Comparison of ENCODE assay signal across 16 cellular contexts in the genomic region with DNA sequence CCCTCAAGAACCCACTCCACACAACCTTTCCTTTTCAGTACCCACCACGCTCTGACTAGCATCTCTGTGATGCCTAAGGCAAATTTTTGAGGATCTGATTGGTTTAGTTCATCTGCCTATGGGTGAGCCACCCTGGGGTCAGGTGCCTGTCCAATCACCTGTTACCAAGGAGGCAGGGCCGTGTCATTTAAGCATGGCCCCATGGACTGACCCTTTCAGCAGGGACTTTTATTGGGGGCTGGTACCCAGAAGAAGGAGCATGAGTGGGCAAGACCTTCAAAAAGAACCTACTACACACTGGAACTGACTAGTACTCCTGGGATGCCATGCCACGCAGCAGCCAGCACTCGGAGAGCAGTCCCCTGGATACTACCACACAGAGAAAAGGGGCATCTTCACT. TPM values are rescaled to one million over a fixed set of nuclear protein-coding genes. Genes with fewer than 3 reads are reported as not detected.
A peak's percentile ranks its signal among the peaks of the same experiment; 100 is the strongest.
DNase-seq lines count a peak whose midpoint lies in the region; ATAC-seq, FAIRE-seq and TF ChIP-seq lines count a peak whose summit lies in the region.
"Had no signal": no experiment of that assay in that cellular context is flagged by ENCODE, and none has a peak within 500 bp of the region (broad histone marks: within the 10 kb centered on the region; RNA-seq: fewer than 3 reads in every experiment).

No MANE protein-coding gene starts in this region.

- H3K36me3 ChIP-seq in HepG2 (replicated peaks in 1 of 2; ENCODE audit: control insufficient read depth in 1 of 2, insufficient read depth in 2 of 2, low read length in 2 of 2) (no peaks in the 10 kb centered on the region), right lobe of liver (no peaks in the 10 kb centered on the region), endodermal cell (ENCODE audit: control insufficient read depth, insufficient read depth, low read length) (no peaks in the 10 kb centered on the region)
- H3K36me3 ChIP-seq: BE2C, HAP-1 had no signal

- in situ Hi-C loops in HepG2 (cut with HindIII; ENCODE audit: extremely low pct_ligation_motif_present, low pct_unique_long_range_greater_than_20kb), result no loop called here

- H3K4me1 Mint-ChIP-seq in activated T-helper 1 cell treated with anti-CD3 and anti-CD28 coated beads, Interleukin-12 subunit alpha, Interleukin-12 subunit beta, Interleukin-2, Interleukin-4 antibody, amounts not matched to agents 30 ng/mL and 10 ng/mL and 1 ng/mL, durations not matched to agents 14 hours and 24 hours and 36 hours (ENCODE audit: low read depth), result peaks cover 8% of the 10 kb centered on the region
- H3K4me1 Mint-ChIP-seq in endodermal cell, result no peaks in the 10 kb centered on the region
- H3K4me1 Mint-ChIP-seq: CD4-positive, alpha-beta memory T cell had no signal

- CTCF ChIA-PET in HepG2 (lab: Yijun Ruan, JAX; ENCODE audit: low intra/inter-chr PET ratio, low total read pairs), result no interaction called here

- no peaks in the 10 kb centered on the region for H3K79me2 ChIP-seq in HepG2 (ENCODE audit: insufficient read depth, low read length)

- peak overlapping the region; percentile 6 for H3K27ac Mint-ChIP-seq in activated T-helper 1 cell treated with anti-CD3 and anti-CD28 coated beads, Interleukin-12 subunit alpha, Interleukin-12 subunit beta, Interleukin-2, Interleukin-4 antibody, amounts not matched to agents 30 ng/mL and 10 ng/mL and 1 ng/mL, durations not matched to agents 14 hours and 24 hours and 36 hours
- no peak overlapping the region for H3K27ac Mint-ChIP-seq in endodermal cell
- H3K27ac Mint-ChIP-seq: CD4-positive, alpha-beta memory T cell had no signal

- no peak overlapping the region for H3K4me3 Mint-ChIP-seq in activated T-helper 1 cell treated with anti-CD3 and anti-CD28 coated beads, Interleukin-12 subunit alpha, Interleukin-12 subunit beta, Interleukin-2, Interleukin-4 antibody, amounts not matched to agents 30 ng/mL and 10 ng/mL and 1 ng/mL, durations not matched to agents 14 hours and 24 hours and 36 hours
- H3K4me3 Mint-ChIP-seq in endodermal cell, result no peak overlapping the region
- H3K4me3 Mint-ChIP-seq: CD4-positive, alpha-beta memory T cell had no signal

- H2AFZ ChIP-seq in HepG2 (ENCODE audit: low read length), result no peak overlapping the region

- 3% methylated on average over 2 of the region's 4 CpGs for WGBS in HepG2 (ENCODE audit: low lambda C conversion rate)
- WGBS in right lobe of liver (ENCODE audit: insufficient coverage, low coverage, low lambda C conversion rate, missing lambda C conversion rate), result 75% methylated on average over 2 of the region's 4 CpGs
- 85 to 93% methylated on average over 3 to 4 of the region's 4 CpGs for WGBS in endodermal cell (ENCODE audit: insufficient coverage in 1 of 2, insufficient read length in 1 of 2), 2 experiments

- H3K36me3 Mint-ChIP-seq in activated T-helper 1 cell treated with anti-CD3 and anti-CD28 coated beads, Interleukin-12 subunit alpha, Interleukin-12 subunit beta, Interleukin-2, Interleukin-4 antibody, amounts not matched to agents 30 ng/mL and 10 ng/mL and 1 ng/mL, durations not matched to agents 14 hours and 24 hours and 36 hours (ENCODE audit: low read depth), result no peaks in the 10 kb centered on the region
- H3K36me3 Mint-ChIP-seq in endodermal cell (ENCODE audit: low read depth), result no peaks in the 10 kb centered on the region
- H3K36me3 Mint-ChIP-seq: CD4-positive, alpha-beta memory T cell had no signal

- H3K27me3 ChIP-seq in HepG2 (ENCODE audit: control insufficient read depth in 1 of 2, insufficient read depth in 2 of 2, low read length in 2 of 2), result peaks cover 2 to 5% of the 10 kb centered on the region in 2 experiments; a peak in 4 of 5 replicates
- H3K27me3 ChIP-seq in right lobe of liver, result no peaks in the 10 kb centered on the region
- no peaks in the 10 kb centered on the region for H3K27me3 ChIP-seq in endodermal cell (ENCODE audit: control insufficient read depth, insufficient read depth, low read length, poor library complexity, severe bottlenecking)
- H3K27me3 ChIP-seq: BE2C had no signal

- H3K4me1 ChIP-seq in HepG2 (ENCODE audit: insufficient read depth, low read length), result no peaks in the 10 kb centered on the region
- no peaks in the 10 kb centered on the region for H3K4me1 ChIP-seq in right lobe of liver
- H3K4me1 ChIP-seq in endodermal cell (ENCODE audit: control insufficient read depth, insufficient read depth, low read length), result no peaks in the 10 kb centered on the region
- H3K4me1 ChIP-seq: BE2C had no signal

- H4K20me1 ChIP-seq in HepG2 (ENCODE audit: insufficient read depth, low read length), result no peaks in the 10 kb centered on the region

- DNase-seq in HepG2 (ENCODE audit: low spot score) (no peak), right lobe of liver (no peak), endodermal cell (peak; percentile 43), NCI-H2029 treated with DMSO at 0.1 percent for 48 hours (lab: John Stamatoyannopoulos, UW) (no peak)
- DNase-seq in activated T-helper 1 cell treated with anti-CD3 and anti-CD28 coated beads, Interleukin-12 subunit alpha, Interleukin-12 subunit beta, Interleukin-2, Interleukin-4 antibody, amounts not matched to agents 30 ng/mL and 10 ng/mL and 1 ng/mL, durations not matched to agents 14 hours and 24 hours and 36 hours (ENCODE audit: low spot score), result no peak
- DNase-seq: BE2C; CD4-positive, alpha-beta memory T cell; DMS79; GOT3 had no signal

- ATAC-seq in HepG2 (no peak), right lobe of liver (no peak), GM18861 (IDR thresholded peaks at IDR 0.05; ENCODE audit: unreplicated experiment) (no peak), GM21526 (IDR thresholded peaks at IDR 0.05; ENCODE audit: low FRiP score, unreplicated experiment) (no peak)

- TF ChIP-seq POLR2A in HepG2 (IDR thresholded peaks at IDR 0.05; ENCODE audit: insufficient read depth in 1 of 2, low read depth in 2 of 2, low read length in 2 of 2), result no peak
- no peak for TF ChIP-seq POLR2A in right lobe of liver (IDR thresholded peaks at IDR 0.05)

- H3K9me3 ChIP-seq in HepG2 (ENCODE audit: low read length), result no peaks in the 10 kb centered on the region
- no peaks in the 10 kb centered on the region for H3K9me3 ChIP-seq in right lobe of liver
- H3K9me3 ChIP-seq in endodermal cell (ENCODE audit: control insufficient read depth, low read length), result no peaks in the 10 kb centered on the region
- H3K9me3 ChIP-seq: BE2C, HAP-1 had no signal

- TF ChIP-seq EP300 in HepG2 (IDR thresholded peaks at IDR 0.05; ENCODE audit: low read depth in 2 of 2, low read length in 2 of 2) (no peak), HepG2 (CRISPR knock-in tag; IDR thresholded peaks at IDR 0.05; ENCODE audit: borderline replicate concordance) (no peak)

- H3K9ac ChIP-seq in HepG2 (ENCODE audit: insufficient read depth, low read depth, low read length) (no peak overlapping the region), endodermal cell (ENCODE audit: extremely low read depth, low read length, poor library complexity, severe bottlenecking) (no peak overlapping the region)

- POLR2A ChIA-PET in HepG2 (lab: Yijun Ruan, JAX), result no interaction called here

- no peak overlapping the region for H3K27ac ChIP-seq in HepG2 (ENCODE audit: extremely low read length, insufficient read depth, low read length)
- no peak overlapping the region for H3K27ac ChIP-seq in right lobe of liver
- H3K27ac ChIP-seq in endodermal cell (ENCODE audit: low read depth, low read length), result no peak overlapping the region
- H3K27ac ChIP-seq: C4-2B had no signal

- no peak for TF ChIP-seq RAD21 in HepG2 (CRISPR knock-in tag; IDR thresholded peaks at IDR 0.05)

- TF ChIP-seq CTCF in HepG2 (CRISPR knock-in tag; IDR thresholded peaks at IDR 0.05) (no peak), right lobe of liver (IDR thresholded peaks at IDR 0.05) (no peak), endodermal cell (conservative IDR thresholded peaks at IDR 0.05) (no peak)

- no TSS peak for BruUV-seq in HepG2 (replicated peaks; lab: Mats Ljungman, UMichigan)

- H3K4me2 ChIP-seq in HepG2 (ENCODE audit: low read depth, low read length), result no peak overlapping the region

- FAIRE-seq in HepG2 (lab: Jason Lieb, UNC), result no peak
- FAIRE-seq: A204.1 had no signal

- peaks cover 2% of the 10 kb centered on the region for H3K9me3 Mint-ChIP-seq in activated T-helper 1 cell treated with anti-CD3 and anti-CD28 coated beads, Interleukin-12 subunit alpha, Interleukin-12 subunit beta, Interleukin-2, Interleukin-4 antibody, amounts not matched to agents 30 ng/mL and 10 ng/mL and 1 ng/mL, durations not matched to agents 14 hours and 24 hours and 36 hours
- peaks cover 3% of the 10 kb centered on the region for H3K9me3 Mint-ChIP-seq in endodermal cell

- H3K4me3 ChIP-seq in HepG2 (replicated peaks in 1 of 3; ENCODE audit: insufficient read depth in 1 of 3, low read depth in 2 of 3, low read length in 3 of 3) (no peak overlapping the region), right lobe of liver (no peak overlapping the region), endodermal cell (ENCODE audit: low read length) (no peak overlapping the region)
- H3K4me3 ChIP-seq: HAP-1 had no signal

- intact Hi-C loops in HepG2 (cut with micrococcal nuclease; ENCODE audit: unreplicated experiment) (no loop called here), right lobe of liver (cut with DNase I) (no loop called here)
- intact Hi-C loops in activated T-helper 1 cell treated with anti-CD3 and anti-CD28 coated beads, Interleukin-12 subunit alpha, Interleukin-12 subunit beta, Interleukin-2, Interleukin-4 antibody, amounts not matched to agents 30 ng/mL and 10 ng/mL and 1 ng/mL, durations not matched to agents 14 hours and 24 hours and 36 hours (cut with micrococcal nuclease), result no loop called here

- H3K27me3 Mint-ChIP-seq in activated T-helper 1 cell treated with anti-CD3 and anti-CD28 coated beads, Interleukin-12 subunit alpha, Interleukin-12 subunit beta, Interleukin-2, Interleukin-4 antibody, amounts not matched to agents 30 ng/mL and 10 ng/mL and 1 ng/mL, durations not matched to agents 14 hours and 24 hours and 36 hours (ENCODE audit: insufficient read depth), result peaks cover 19% of the 10 kb centered on the region
- H3K27me3 Mint-ChIP-seq in endodermal cell (ENCODE audit: insufficient read depth), result peaks cover 2% of the 10 kb centered on the region

RNA-seq across cellular contexts. Expression of a gene that starts 28.4 kb away (rescaled TPM):
- total RNA-seq in HepG2 (2016; rRNA removed; fragmentation: Illumina TruSeq; extraction: Trizol), result 0.35 TPM in 1 of 2 replicates, not detected in the other
- 0.71 TPM in 1 of 2 replicates, not detected in the other for total RNA-seq in HepG2 (2016; cell fraction: cytosol; rRNA removed; fragmentation: Illumina TruSeq; extraction: Trizol; ENCODE audit: low read depth)
- total RNA-seq in HepG2 (2016; cell fraction: insoluble cytoplasmic fraction; rRNA removed; fragmentation: Illumina TruSeq; extraction: Trizol), result not detected in 2 replicates
- total RNA-seq in HepG2 (2016; cell fraction: membrane; rRNA removed; fragmentation: Illumina TruSeq; extraction: Trizol), result 0.31 and 0.48 TPM in 2 replicates
- not detected in 2 replicates for total RNA-seq in HepG2 (2016; cell fraction: nucleus; rRNA removed; fragmentation: Illumina TruSeq; extraction: Trizol)
- polyA plus RNA-seq in HepG2 (2011; rRNA removed), result not detected in 2 replicates
- not detected in 2 replicates for polyA plus RNA-seq in HepG2 (2011; cell fraction: cytosol; rRNA removed)
- 0.19 TPM in 1 of 2 replicates, not detected in the other for polyA plus RNA-seq in HepG2 (2011; cell fraction: nucleus; rRNA removed)
- 0.24 TPM in 1 of 2 replicates, not detected in the other for polyA plus RNA-seq in HepG2 (2012)
- polyA plus RNA-seq in HepG2 (2016; cell fraction: cytosol; fragmentation: Illumina TruSeq; extraction: Trizol; ENCODE audit: low read depth), result 0.69 and 0.77 TPM in 2 replicates
- not detected in 2 replicates for polyA plus RNA-seq in HepG2 (2016; cell fraction: insoluble cytoplasmic fraction; fragmentation: Illumina TruSeq; extraction: Trizol; ENCODE audit: low read depth)
- polyA plus RNA-seq in HepG2 (2016; cell fraction: membrane; fragmentation: Illumina TruSeq; extraction: Trizol; ENCODE audit: low read depth), result 0.62 and 1.2 TPM in 2 replicates
- polyA plus RNA-seq in HepG2 (2016; cell fraction: nucleus; fragmentation: Illumina TruSeq; extraction: Trizol; ENCODE audit: insufficient read depth, low read depth), result not detected in 2 replicates
- polyA minus RNA-seq in HepG2 (2011; rRNA and poly(A)+ RNA removed; ENCODE audit: low replicate concordance), result not detected in 2 replicates
- polyA minus RNA-seq in HepG2 (2011; cell fraction: cytosol; rRNA and poly(A)+ RNA removed), result not detected in 2 replicates
- 1.3 TPM in 1 of 2 replicates, not detected in the other for polyA minus RNA-seq in HepG2 (2011; cell fraction: nucleus; rRNA and poly(A)+ RNA removed)
- not detected for total RNA-seq in right lobe of liver
- total RNA-seq in activated T-helper 1 cell treated with anti-CD3 and anti-CD28 coated beads, Interleukin-12 subunit alpha, Interleukin-12 subunit beta, Interleukin-2, Interleukin-4 antibody, amounts not matched to agents 30 ng/mL and 10 ng/mL and 1 ng/mL, durations not matched to agents 14 hours and 24 hours and 36 hours, result 0.23 TPM in 1 of 2 replicates, not detected in the other
- 1 to 10 TPM in 1 of 2 donors, not detected in 1; 1.0 TPM for total RNA-seq in endodermal cell
- 0.89 TPM for polyA plus RNA-seq in endodermal cell (2013, experiment 1 of 2)
- 1.1 TPM for polyA plus RNA-seq in endodermal cell (2013, experiment 2 of 2)
- total RNA-seq: G401 had no signal
- polyA plus RNA-seq: AG04450; CD4-positive, alpha-beta memory T cell had no signal
